Comparison of ENCODE assay signal across 12 cellular contexts in the genomic region with DNA sequence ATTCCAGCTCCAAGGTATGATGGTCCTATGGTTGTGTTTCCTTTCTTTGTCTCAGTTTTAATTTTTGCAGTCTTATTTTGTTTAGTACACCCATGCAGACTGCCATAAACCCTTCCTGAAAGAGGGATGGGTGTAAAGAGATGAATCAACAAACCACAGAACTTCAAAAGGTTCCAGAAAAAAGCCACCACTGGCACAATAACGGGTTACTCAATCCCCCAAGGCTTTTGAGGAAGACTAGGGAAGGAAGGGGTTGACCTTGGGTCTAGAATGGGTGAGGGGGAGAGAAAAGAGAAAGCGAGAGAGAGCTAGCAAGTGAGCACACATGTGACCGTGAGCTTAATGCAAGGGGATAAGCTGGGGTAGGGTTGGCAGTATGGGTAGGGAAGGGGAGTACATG.
DNase-seq lines count a peak whose midpoint lies in the region; ATAC-seq and TF ChIP-seq lines count a peak whose summit lies in the region.
"Had no signal": no experiment of that assay in that cellular context is flagged by ENCODE, and none has a peak within 500 bp of the region (broad histone marks: within the 10 kb centered on the region; RNA-seq: fewer than 3 reads in every experiment).

No MANE protein-coding gene starts in this region.

- TF ChIP-seq POLR2A in NB4 (IDR thresholded peaks at IDR 0.05; ENCODE audit: extremely low read depth, insufficient read length) = no peak

- H3K4me3 Mint-ChIP-seq in activated CD8-positive, alpha-beta memory T cell treated with anti-CD3 and anti-CD28 coated beads, Interleukin-2, amount 10 ng/mL, durations not matched to agents 7 days and 5 days = no peak overlapping the region
- H3K4me3 Mint-ChIP-seq: activated naive CD4-positive, alpha-beta T cell treated with anti-CD3 and anti-CD28 coated beads for 36 hours had no signal

- TF ChIP-seq CTCF in NB4 (IDR thresholded peaks at IDR 0.05; ENCODE audit: low read depth, low read length) (no peak), astrocyte of the spinal cord (IDR thresholded peaks at IDR 0.05; ENCODE audit: low read depth, low read length) (no peak), BE2C (IDR thresholded peaks at IDR 0.05; ENCODE audit: low read depth, low read length) (no peak)

- H3K36me3 Mint-ChIP-seq in activated CD8-positive, alpha-beta memory T cell treated with anti-CD3 and anti-CD28 coated beads, Interleukin-2, amount 10 ng/mL, durations not matched to agents 7 days and 5 days = peaks cover 3% of the 10 kb centered on the region

- no peaks in the 10 kb centered on the region for H3K9me3 Mint-ChIP-seq in activated CD8-positive, alpha-beta memory T cell treated with anti-CD3 and anti-CD28 coated beads, Interleukin-2, amount 10 ng/mL, durations not matched to agents 7 days and 5 days (ENCODE audit: low read depth)
- H3K9me3 Mint-ChIP-seq: activated naive CD4-positive, alpha-beta T cell treated with anti-CD3 and anti-CD28 coated beads for 36 hours had no signal

- H3K27me3 ChIP-seq in BE2C = no peaks in the 10 kb centered on the region

- H3K4me3 ChIP-seq in NB4 (ENCODE audit: low read depth, low read length) (peak overlapping the region; percentile 35), astrocyte of the spinal cord (ENCODE audit: low read depth, low read length) (no peak overlapping the region), BE2C (ENCODE audit: low read depth, low read length) (no peak overlapping the region)

- peak overlapping the region; percentile 34 for H3K27ac Mint-ChIP-seq in activated CD8-positive, alpha-beta memory T cell treated with anti-CD3 and anti-CD28 coated beads, Interleukin-2, amount 10 ng/mL, durations not matched to agents 7 days and 5 days
- H3K27ac Mint-ChIP-seq: activated naive CD4-positive, alpha-beta T cell treated with anti-CD3 and anti-CD28 coated beads for 36 hours had no signal

- H3K9me3 ChIP-seq in BE2C = no peaks in the 10 kb centered on the region

- ATAC-seq in activated CD8-positive, alpha-beta memory T cell treated with anti-CD3 and anti-CD28 coated beads, Interleukin-2, amount 10 ng/mL, durations not matched to agents 7 days and 5 days = no peak

- no peaks in the 10 kb centered on the region for H3K4me1 ChIP-seq in BE2C

- in situ Hi-C loops in astrocyte of the spinal cord (cut with HindIII; ENCODE audit: low sequenced_read_pairs) = no loop called here

- no peaks in the 10 kb centered on the region for H3K27me3 Mint-ChIP-seq in activated CD8-positive, alpha-beta memory T cell treated with anti-CD3 and anti-CD28 coated beads, Interleukin-2, amount 10 ng/mL, durations not matched to agents 7 days and 5 days

- DNase-seq in activated CD8-positive, alpha-beta memory T cell treated with anti-CD3 and anti-CD28 coated beads, Interleukin-2, amount 10 ng/mL, durations not matched to agents 7 days and 5 days = no peak
- DNase-seq in activated CD8-positive, alpha-beta memory T cell treated with anti-CD3 and anti-CD28 coated beads for 24 hours = no peak
- DNase-seq in NB4 (ENCODE audit: low read depth) = peak; percentile 94
- DNase-seq in astrocyte of the spinal cord (ENCODE audit: low read depth, low spot score) = peak; percentile 14
- peak; percentile 52 for DNase-seq in stromal cell of bone marrow (ENCODE audit: low read depth)
- DNase-seq in BE2C = no peak
- no peak for DNase-seq in stimulated activated CD4-positive, alpha-beta T cell treated with anti-CD3 and anti-CD28 coated beads, Interleukin-4, amount 100 ng/mL, for 4 hours
- no peak for DNase-seq in COR-L47 (lab: John Stamatoyannopoulos, UW)
- DNase-seq: MM.1S, NCI-H2227 treated with DMSO at 0.1 percent for 48 hours, SHP77 treated with DMSO at 0.1 percent for 48 hours had no signal

- H3K36me3 ChIP-seq in BE2C = no peaks in the 10 kb centered on the region

- peaks cover 39% of the 10 kb centered on the region for H3K4me1 Mint-ChIP-seq in activated CD8-positive, alpha-beta memory T cell treated with anti-CD3 and anti-CD28 coated beads, Interleukin-2, amount 10 ng/mL, durations not matched to agents 7 days and 5 days

- CTCF ChIA-PET in activated CD8-positive, alpha-beta memory T cell treated with anti-CD3 and anti-CD28 coated beads, Interleukin-2, amount 10 ng/mL, durations not matched to agents 7 days and 5 days (lab: Charles Lee) = interaction anchor here (0.6 to 1.6 kb wide), 2 partner anchors 12 kb away, joined by 3 to 4 read pairs; no protein-coding TSS in a partner anchor

Comparison
In these comparisons a context has a peak if more than half of its experiments do, and no peak if none do; other contexts are left out.
1. DNase-seq: peak in NB4 (single experiment), astrocyte of the spinal cord (single experiment) and stromal cell of bone marrow (single experiment); none in activated CD8-positive, alpha-beta memory T cell treated with anti-CD3 and anti-CD28 coated beads, Interleukin-2, amount 10 ng/mL, durations not matched to agents 7 days and 5 days (single experiment), activated CD8-positive, alpha-beta memory T cell treated with anti-CD3 and anti-CD28 coated beads for 24 hours (single experiment), BE2C (single experiment), stimulated activated CD4-positive, alpha-beta T cell treated with anti-CD3 and anti-CD28 coated beads, Interleukin-4, amount 100 ng/mL, for 4 hours (0 of 2) and COR-L47 (single experiment).